ENCODE assay signal across 14 cellular contexts in genomic region chr21:33552999-33553598, GRCh38. TPM values are rescaled to one million over a fixed set of nuclear protein-coding genes. Genes with fewer than 3 reads are reported as not detected.
A peak's percentile ranks its signal among the peaks of the same experiment; 100 is the strongest.
DNase-seq lines count a peak whose midpoint lies in the region; ATAC-seq and TF ChIP-seq lines count a peak whose summit lies in the region.
"Had no signal": no experiment of that assay in that cellular context is flagged by ENCODE, and none has a peak within 500 bp of the region (broad histone marks: within the 10 kb centered on the region; RNA-seq: fewer than 3 reads in every experiment).

No MANE protein-coding gene starts in this region.

- peak overlapping the region; percentile 69 to 75 for H3K27ac Mint-ChIP-seq in natural killer cell
- no peak overlapping the region for H3K27ac Mint-ChIP-seq in natural killer cell treated with Interleukin-12 subunit alpha and Interleukin-12 subunit beta and Interleukin-15 and Interleukin-18, amount 100 ng/mL, for 72 hours
- peak overlapping the region; percentile 12; the same call in 1 of the 2 replicates for H3K27ac Mint-ChIP-seq in WTC11
- peak overlapping the region; percentile 65 for H3K27ac Mint-ChIP-seq in memory B cell
- H3K27ac Mint-ChIP-seq: GM23338 had no signal

- H3K27me3 Mint-ChIP-seq in natural killer cell (ENCODE audit: low read depth in 2 of 2) (no peaks in the 10 kb centered on the region), WTC11 (ENCODE audit: low read depth) (no peaks in the 10 kb centered on the region), memory B cell (no peaks in the 10 kb centered on the region)
- no peaks in the 10 kb centered on the region for H3K27me3 Mint-ChIP-seq in natural killer cell treated with Interleukin-12 subunit alpha and Interleukin-12 subunit beta and Interleukin-15 and Interleukin-18, amount 100 ng/mL, for 72 hours

- intact Hi-C loops in natural killer cell (cut with micrococcal nuclease): no loop called here

- ATAC-seq in natural killer cell (peak in 1 of 3 donors; percentile 15), WTC11 (no peak), memory B cell (ENCODE audit: low read depth) (no peak), HG02938 (IDR thresholded peaks at IDR 0.05; ENCODE audit: unreplicated experiment) (no peak), HG03135 (IDR thresholded peaks at IDR 0.05; ENCODE audit: unreplicated experiment) (no peak), HG02623 (IDR thresholded peaks at IDR 0.05; ENCODE audit: unreplicated experiment) (no peak)
- no peak for ATAC-seq in natural killer cell treated with Interleukin-12 subunit alpha and Interleukin-12 subunit beta and Interleukin-15 and Interleukin-18, amount 100 ng/mL, for 72 hours
- ATAC-seq: GM23338 had no signal

- CTCF ChIA-PET in WTC11 (lab: Charles Lee): no interaction called here

- TF ChIP-seq CTCF in natural killer cell (IDR thresholded peaks at IDR 0.05) (no peak), WTC11 (IDR thresholded peaks at IDR 0.05) (no peak)

- H3K9me3 Mint-ChIP-seq in natural killer cell (no peaks in the 10 kb centered on the region), WTC11 (no peaks in the 10 kb centered on the region; the same call in 1 of the 2 replicates), memory B cell (no peaks in the 10 kb centered on the region)
- H3K9me3 Mint-ChIP-seq in natural killer cell treated with Interleukin-12 subunit alpha and Interleukin-12 subunit beta and Interleukin-15 and Interleukin-18, amount 100 ng/mL, for 72 hours: no peaks in the 10 kb centered on the region
- H3K9me3 Mint-ChIP-seq: GM23338 had no signal

- H3K36me3 Mint-ChIP-seq in natural killer cell: peaks cover 38% of the 10 kb centered on the region
- H3K36me3 Mint-ChIP-seq in natural killer cell treated with Interleukin-12 subunit alpha and Interleukin-12 subunit beta and Interleukin-15 and Interleukin-18, amount 100 ng/mL, for 72 hours: peaks cover 56% of the 10 kb centered on the region
- peaks cover 95% of the 10 kb centered on the region for H3K36me3 Mint-ChIP-seq in WTC11
- H3K36me3 Mint-ChIP-seq in memory B cell: peaks cover 54% of the 10 kb centered on the region

- no peak overlapping the region for H3K4me3 Mint-ChIP-seq in natural killer cell
- H3K4me3 Mint-ChIP-seq in natural killer cell treated with Interleukin-12 subunit alpha and Interleukin-12 subunit beta and Interleukin-15 and Interleukin-18, amount 100 ng/mL, for 72 hours: no peak overlapping the region
- H3K4me3 Mint-ChIP-seq in WTC11: no peak overlapping the region
- no peak overlapping the region for H3K4me3 Mint-ChIP-seq in memory B cell
- H3K4me3 Mint-ChIP-seq: GM23338 had no signal

- POLR2A ChIA-PET in WTC11 (lab: Charles Lee): no interaction called here

- H3K4me1 Mint-ChIP-seq in natural killer cell: peaks cover 41 to 53% of the 10 kb centered on the region in 2 donors
- peaks cover 38 to 49% of the 10 kb centered on the region in 2 donors for H3K4me1 Mint-ChIP-seq in natural killer cell treated with Interleukin-12 subunit alpha and Interleukin-12 subunit beta and Interleukin-15 and Interleukin-18, amount 100 ng/mL, for 72 hours (ENCODE audit: low read depth in 2 of 2)
- no peaks in the 10 kb centered on the region for H3K4me1 Mint-ChIP-seq in WTC11
- peaks cover 25% of the 10 kb centered on the region for H3K4me1 Mint-ChIP-seq in memory B cell
- H3K4me1 Mint-ChIP-seq: GM23338 had no signal

- no peak for DNase-seq in natural killer cell
- no peak for DNase-seq in natural killer cell treated with Interleukin-12 subunit alpha and Interleukin-12 subunit beta and Interleukin-15 and Interleukin-18, amount 100 ng/mL, for 72 hours (ENCODE audit: low spot score)
- no peak for DNase-seq in WTC11 (ENCODE audit: low spot score)
- no peak for DNase-seq in memory B cell (ENCODE audit: low spot score in 2 of 2)
- DNase-seq: Caco-2, Kasumi-1, NCI-H1436, NCI-H2029 treated with DMSO at 0.1 percent for 48 hours, NCI-H510A, RPMI8226 had no signal

TF ChIP-seq in WTC11, 78 proteins besides CTCF, POLR2A, EP300 and RAD21:
- TF ChIP-seq, protein P1, sequence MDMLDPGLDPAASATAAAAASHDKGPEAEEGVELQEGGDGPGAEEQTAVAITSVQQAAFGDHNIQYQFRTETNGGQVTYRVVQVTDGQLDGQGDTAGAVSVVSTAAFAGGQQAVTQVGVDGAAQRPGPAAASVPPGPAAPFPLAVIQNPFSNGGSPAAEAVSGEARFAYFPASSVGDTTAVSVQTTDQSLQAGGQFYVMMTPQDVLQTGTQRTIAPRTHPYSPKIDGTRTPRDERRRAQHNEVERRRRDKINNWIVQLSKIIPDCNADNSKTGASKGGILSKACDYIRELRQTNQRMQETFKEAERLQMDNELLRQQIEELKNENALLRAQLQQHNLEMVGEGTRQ (CRISPR knock-in tag; IDR thresholded peaks at IDR 0.05): no peak
- TF ChIP-seq ZNF317 (CRISPR knock-in tag; IDR thresholded peaks at IDR 0.05; ENCODE audit: borderline replicate concordance, low read depth) (no peak), ATF1 (CRISPR knock-in tag; IDR thresholded peaks at IDR 0.05) (no peak), HMGA2 (CRISPR knock-in tag; IDR thresholded peaks at IDR 0.05) (no peak), GRHL2 (CRISPR knock-in tag; IDR thresholded peaks at IDR 0.05; ENCODE audit: insufficient replicate concordance, severe bottlenecking) (no peak), SMAD3 (CRISPR knock-in tag; IDR thresholded peaks at IDR 0.05; ENCODE audit: borderline replicate concordance) (no peak), GTF2I (CRISPR knock-in tag; conservative IDR thresholded peaks at IDR 0.05) (no peak), ZNF121 (CRISPR knock-in tag; IDR thresholded peaks at IDR 0.05) (no peak)

RNA-seq across cellular contexts. Expression of gene SON, which starts 10.3 kb away (rescaled TPM):
- total RNA-seq in natural killer cell (100 to 1,000 TPM; 348 to 442 (median 416) TPM), WTC11 (2021) (259 to 309 TPM (median 274 TPM) in 3 replicates)
- total RNA-seq in natural killer cell treated with Interleukin-12 subunit alpha and Interleukin-12 subunit beta and Interleukin-15 and Interleukin-18, amount 100 ng/mL, for 72 hours: 100 to 1,000 TPM; 307 to 362 TPM

RNA-seq across cellular contexts. Expression of gene GART, which starts 11.2 kb away (rescaled TPM):
- 10 to 100 TPM; 33.4 to 53.1 (median 34.6) TPM for total RNA-seq in natural killer cell
- total RNA-seq in natural killer cell treated with Interleukin-12 subunit alpha and Interleukin-12 subunit beta and Interleukin-15 and Interleukin-18, amount 100 ng/mL, for 72 hours: 100 to 1,000 TPM; 127 to 163 TPM
- 173 to 223 TPM (median 177 TPM) in 3 replicates for total RNA-seq in WTC11 (2021)

RNA-seq across cellular contexts. Expression of gene DONSON, which starts 35.4 kb away (rescaled TPM):
- total RNA-seq in natural killer cell: 10 to 100 TPM; 17.0 to 18.3 (median 17.3) TPM
- 10 to 100 TPM; 20.3 to 38.7 TPM for total RNA-seq in natural killer cell treated with Interleukin-12 subunit alpha and Interleukin-12 subunit beta and Interleukin-15 and Interleukin-18, amount 100 ng/mL, for 72 hours
- 27.5 to 32.2 TPM (median 29.6 TPM) in 3 replicates for total RNA-seq in WTC11 (2021)

Comparison
In these comparisons a context has a peak if more than half of its experiments do, and no peak if none do; other contexts are left out.
1. H3K27ac Mint-ChIP-seq: peak in natural killer cell (2 of 2), WTC11 (single experiment) and memory B cell (single experiment); none in natural killer cell treated with Interleukin-12 subunit alpha and Interleukin-12 subunit beta and Interleukin-15 and Interleukin-18, amount 100 ng/mL, for 72 hours (0 of 2).